ENCODE assay signal across 11 cellular contexts in the genomic region with DNA sequence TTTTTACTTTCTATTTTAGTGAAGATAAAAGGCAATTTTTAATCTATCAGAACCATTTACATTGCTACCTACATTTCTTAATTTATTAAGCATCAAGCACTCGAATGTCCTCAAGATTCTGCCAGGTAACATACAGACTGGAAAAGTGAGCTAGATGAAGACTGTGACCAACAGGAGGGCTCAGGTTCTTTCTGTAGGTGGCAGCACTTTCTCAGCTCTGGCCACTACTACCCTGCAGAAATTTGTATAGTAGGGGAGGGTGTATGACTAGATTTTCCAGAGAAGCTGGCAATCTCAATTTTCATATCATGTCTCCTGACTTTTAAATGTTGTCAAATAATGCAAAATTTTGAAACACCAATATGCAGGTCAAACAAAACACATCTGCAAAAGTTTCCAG.
DNase-seq lines count a peak whose midpoint lies in the region; ATAC-seq and TF ChIP-seq lines count a peak whose summit lies in the region.
"Had no signal": no experiment of that assay in that cellular context is flagged by ENCODE, and none has a peak within 500 bp of the region (broad histone marks: within the 10 kb centered on the region; RNA-seq: fewer than 3 reads in every experiment).

No MANE protein-coding gene starts in this region.

- no peaks in the 10 kb centered on the region for H3K9me3 ChIP-seq in colonic mucosa

- H3K9me2 ChIP-seq in GM23338 (ENCODE audit: insufficient read depth) = no peaks in the 10 kb centered on the region

- no peaks in the 10 kb centered on the region for H3K9me3 Mint-ChIP-seq in GM23338
- H3K9me3 Mint-ChIP-seq in natural killer cell treated with Interleukin-12 subunit alpha and Interleukin-12 subunit beta and Interleukin-15 and Interleukin-18, amount 100 ng/mL, for 72 hours = no peaks in the 10 kb centered on the region

- DNase-seq in Ammon's horn (ENCODE audit: low spot score) = peak; percentile 3
- peak; percentile 54 for DNase-seq in GM23338 (ENCODE audit: low spot score)
- peak; percentile 13 for DNase-seq in SKM-1 treated with dmso at 0.1 percent for 144 hours (lab: John Stamatoyannopoulos, UW; ENCODE audit: unreplicated experiment)
- DNase-seq in left kidney (ENCODE audit: low read depth, low spot score) = peak; percentile 37
- no peak for DNase-seq in amniotic stem cell (lab: John Stamatoyannopoulos, UW)
- DNase-seq in colonic mucosa = no peak
- no peak for DNase-seq in stimulated activated CD4-positive, alpha-beta T cell treated with anti-CD3 and anti-CD28 coated beads, Interleukin-2, amount 100 ng/mL, for 24 hours
- DNase-seq in natural killer cell treated with Interleukin-12 subunit alpha and Interleukin-12 subunit beta and Interleukin-15 and Interleukin-18, amount 100 ng/mL, for 72 hours (ENCODE audit: low spot score) = no peak
- DNase-seq: DMS79, NCI-H2171 treated with DMSO at 0.1 percent for 48 hours had no signal

- H3K36me3 ChIP-seq in GM23338 (ENCODE audit: insufficient read depth) (no peaks in the 10 kb centered on the region), colonic mucosa (no peaks in the 10 kb centered on the region)

- H3K4me3 ChIP-seq in GM23338 (no peak overlapping the region), colonic mucosa (no peak overlapping the region)

- H3K4me1 Mint-ChIP-seq in GM23338 = peaks cover 2% of the 10 kb centered on the region; the same call in 2 of the 3 replicates
- no peaks in the 10 kb centered on the region for H3K4me1 Mint-ChIP-seq in natural killer cell treated with Interleukin-12 subunit alpha and Interleukin-12 subunit beta and Interleukin-15 and Interleukin-18, amount 100 ng/mL, for 72 hours (ENCODE audit: low read depth in 2 of 2)

- H3K27me3 ChIP-seq in GM23338 (ENCODE audit: insufficient read depth) (no peaks in the 10 kb centered on the region), colonic mucosa (no peaks in the 10 kb centered on the region)

- no peak overlapping the region for H3K9ac ChIP-seq in colonic mucosa (ENCODE audit: low read depth in 2 of 2, low read length in 2 of 2)

- no peaks in the 10 kb centered on the region; the same call in 1 of the 2 replicates for H3K4me1 ChIP-seq in GM23338 (ENCODE audit: insufficient read depth)
- no peaks in the 10 kb centered on the region for H3K4me1 ChIP-seq in colonic mucosa

- H3K4me2 ChIP-seq in GM23338 = no peak overlapping the region

- H3K27me3 Mint-ChIP-seq in GM23338 (ENCODE audit: insufficient read depth, low read depth, poor library complexity) = peaks cover 3% of the 10 kb centered on the region
- peaks cover 8 to 23% of the 10 kb centered on the region in 2 donors for H3K27me3 Mint-ChIP-seq in natural killer cell treated with Interleukin-12 subunit alpha and Interleukin-12 subunit beta and Interleukin-15 and Interleukin-18, amount 100 ng/mL, for 72 hours
- H3K27me3 Mint-ChIP-seq: activated naive CD8-positive, alpha-beta T cell had no signal

- H3K36me3 Mint-ChIP-seq in GM23338 (ENCODE audit: low read depth) = no peaks in the 10 kb centered on the region
- no peaks in the 10 kb centered on the region for H3K36me3 Mint-ChIP-seq in natural killer cell treated with Interleukin-12 subunit alpha and Interleukin-12 subunit beta and Interleukin-15 and Interleukin-18, amount 100 ng/mL, for 72 hours

- no peaks in the 10 kb centered on the region for H3K79me2 ChIP-seq in GM23338 (replicated peaks; ENCODE audit: insufficient read depth)

- no peak overlapping the region for H2AFZ ChIP-seq in GM23338

- H3K27ac ChIP-seq in GM23338 (ENCODE audit: low read depth) = no peak overlapping the region
- H3K27ac ChIP-seq in colonic mucosa = no peak overlapping the region

- no peak overlapping the region for H3K4me3 Mint-ChIP-seq in GM23338
- no peak overlapping the region for H3K4me3 Mint-ChIP-seq in natural killer cell treated with Interleukin-12 subunit alpha and Interleukin-12 subunit beta and Interleukin-15 and Interleukin-18, amount 100 ng/mL, for 72 hours
- H3K4me3 Mint-ChIP-seq: activated naive CD8-positive, alpha-beta T cell had no signal

- H3K27ac Mint-ChIP-seq in GM23338 = no peak overlapping the region
- H3K27ac Mint-ChIP-seq in natural killer cell treated with Interleukin-12 subunit alpha and Interleukin-12 subunit beta and Interleukin-15 and Interleukin-18, amount 100 ng/mL, for 72 hours = no peak overlapping the region
- H3K27ac Mint-ChIP-seq: activated naive CD8-positive, alpha-beta T cell had no signal

- intact Hi-C loops in colonic mucosa (cut with DNase I) = no loop called here

- TF ChIP-seq CTCF in GM23338 (conservative IDR thresholded peaks at IDR 0.05; ENCODE audit: low read depth in 2 of 2) (peak; percentile 64 to 81), colonic mucosa (IDR thresholded peaks at IDR 0.05) (no peak)

- no peaks in the 10 kb centered on the region for H3F3A ChIP-seq in GM23338 (replicated peaks; ENCODE audit: low read depth)

- H4K20me1 ChIP-seq in GM23338 (replicated peaks; ENCODE audit: insufficient read depth) = no peaks in the 10 kb centered on the region

- ATAC-seq in GM23338 = peak; percentile 97
- ATAC-seq in natural killer cell treated with Interleukin-12 subunit alpha and Interleukin-12 subunit beta and Interleukin-15 and Interleukin-18, amount 100 ng/mL, for 72 hours = no peak

TF ChIP-seq in GM23338, 12 proteins besides CTCF, POLR2A, EP300 and RAD21 (continues in another document):
- TF ChIP-seq NANOG (IDR thresholded peaks at IDR 0.05; ENCODE audit: borderline replicate concordance) = no peak
- TF ChIP-seq POLR2AphosphoS5 (IDR thresholded peaks at IDR 0.05; ENCODE audit: low read depth) = no peak
- TF ChIP-seq EZH2 (IDR thresholded peaks at IDR 0.05; ENCODE audit: low read depth, unreplicated experiment) = no peak
- no peak for TF ChIP-seq EZH2phosphoT487 (IDR thresholded peaks at IDR 0.05; ENCODE audit: unreplicated experiment)
- TF ChIP-seq ZNF114 (CRISPR knock-in tag; IDR thresholded peaks at IDR 0.05) = no peak
- TF ChIP-seq ZNF331 (CRISPR knock-in tag; IDR thresholded peaks at IDR 0.05; ENCODE audit: low read depth) = no peak
- TF ChIP-seq, protein P1, sequence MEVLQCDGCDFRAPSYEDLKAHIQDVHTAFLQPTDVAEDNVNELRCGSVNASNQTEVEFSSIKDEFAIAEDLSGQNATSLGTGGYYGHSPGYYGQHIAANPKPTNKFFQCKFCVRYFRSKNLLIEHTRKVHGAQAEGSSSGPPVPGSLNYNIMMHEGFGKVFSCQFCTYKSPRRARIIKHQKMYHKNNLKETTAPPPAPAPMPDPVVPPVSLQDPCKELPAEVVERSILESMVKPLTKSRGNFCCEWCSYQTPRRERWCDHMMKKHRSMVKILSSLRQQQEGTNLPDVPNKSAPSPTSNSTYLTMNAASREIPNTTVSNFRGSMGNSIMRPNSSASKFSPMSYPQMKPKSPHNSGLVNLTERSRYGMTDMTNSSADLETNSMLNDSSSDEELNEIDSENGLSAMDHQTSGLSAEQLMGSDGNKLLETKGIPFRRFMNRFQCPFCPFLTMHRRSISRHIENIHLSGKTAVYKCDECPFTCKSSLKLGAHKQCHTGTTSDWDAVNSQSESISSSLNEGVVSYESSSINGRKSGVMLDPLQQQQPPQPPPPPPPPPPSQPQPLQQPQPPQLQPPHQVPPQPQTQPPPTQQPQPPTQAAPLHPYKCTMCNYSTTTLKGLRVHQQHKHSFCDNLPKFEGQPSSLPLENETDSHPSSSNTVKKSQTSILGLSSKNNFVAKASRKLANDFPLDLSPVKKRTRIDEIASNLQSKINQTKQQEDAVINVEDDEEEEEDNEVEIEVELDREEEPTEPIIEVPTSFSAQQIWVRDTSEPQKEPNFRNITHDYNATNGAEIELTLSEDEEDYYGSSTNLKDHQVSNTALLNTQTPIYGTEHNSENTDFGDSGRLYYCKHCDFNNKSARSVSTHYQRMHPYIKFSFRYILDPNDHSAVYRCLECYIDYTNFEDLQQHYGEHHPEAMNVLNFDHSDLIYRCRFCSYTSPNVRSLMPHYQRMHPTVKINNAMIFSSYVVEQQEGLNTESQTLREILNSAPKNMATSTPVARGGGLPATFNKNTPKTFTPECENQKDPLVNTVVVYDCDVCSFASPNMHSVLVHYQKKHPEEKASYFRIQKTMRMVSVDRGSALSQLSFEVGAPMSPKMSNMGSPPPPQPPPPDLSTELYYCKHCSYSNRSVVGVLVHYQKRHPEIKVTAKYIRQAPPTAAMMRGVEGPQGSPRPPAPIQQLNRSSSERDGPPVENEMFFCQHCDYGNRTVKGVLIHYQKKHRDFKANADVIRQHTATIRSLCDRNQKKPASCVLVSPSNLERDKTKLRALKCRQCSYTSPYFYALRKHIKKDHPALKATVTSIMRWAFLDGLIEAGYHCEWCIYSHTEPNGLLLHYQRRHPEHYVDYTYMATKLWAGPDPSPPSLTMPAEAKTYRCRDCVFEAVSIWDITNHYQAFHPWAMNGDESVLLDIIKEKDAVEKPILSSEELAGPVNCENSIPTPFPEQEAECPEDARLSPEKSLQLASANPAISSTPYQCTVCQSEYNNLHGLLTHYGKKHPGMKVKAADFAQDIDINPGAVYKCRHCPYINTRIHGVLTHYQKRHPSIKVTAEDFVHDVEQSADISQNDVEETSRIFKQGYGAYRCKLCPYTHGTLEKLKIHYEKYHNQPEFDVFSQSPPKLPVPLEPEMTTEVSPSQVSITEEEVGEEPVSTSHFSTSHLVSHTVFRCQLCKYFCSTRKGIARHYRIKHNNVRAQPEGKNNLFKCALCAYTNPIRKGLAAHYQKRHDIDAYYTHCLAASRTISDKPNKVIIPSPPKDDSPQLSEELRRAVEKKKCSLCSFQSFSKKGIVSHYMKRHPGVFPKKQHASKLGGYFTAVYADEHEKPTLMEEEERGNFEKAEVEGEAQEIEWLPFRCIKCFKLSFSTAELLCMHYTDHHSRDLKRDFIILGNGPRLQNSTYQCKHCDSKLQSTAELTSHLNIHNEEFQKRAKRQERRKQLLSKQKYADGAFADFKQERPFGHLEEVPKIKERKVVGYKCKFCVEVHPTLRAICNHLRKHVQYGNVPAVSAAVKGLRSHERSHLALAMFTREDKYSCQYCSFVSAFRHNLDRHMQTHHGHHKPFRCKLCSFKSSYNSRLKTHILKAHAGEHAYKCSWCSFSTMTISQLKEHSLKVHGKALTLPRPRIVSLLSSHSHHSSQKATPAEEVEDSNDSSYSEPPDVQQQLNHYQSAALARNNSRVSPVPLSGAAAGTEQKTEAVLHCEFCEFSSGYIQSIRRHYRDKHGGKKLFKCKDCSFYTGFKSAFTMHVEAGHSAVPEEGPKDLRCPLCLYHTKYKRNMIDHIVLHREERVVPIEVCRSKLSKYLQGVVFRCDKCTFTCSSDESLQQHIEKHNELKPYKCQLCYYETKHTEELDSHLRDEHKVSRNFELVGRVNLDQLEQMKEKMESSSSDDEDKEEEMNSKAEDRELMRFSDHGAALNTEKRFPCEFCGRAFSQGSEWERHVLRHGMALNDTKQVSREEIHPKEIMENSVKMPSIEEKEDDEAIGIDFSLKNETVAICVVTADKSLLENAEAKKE (CRISPR knock-in tag; IDR thresholded peaks at IDR 0.05) = no peak
- no peak for TF ChIP-seq STAT1 (IDR thresholded peaks at IDR 0.05; ENCODE audit: unreplicated experiment)

Comparison
In these comparisons a context has a peak if more than half of its experiments do, and no peak if none do; other contexts are left out.
1. DNase-seq: peak in Ammon's horn (single experiment), GM23338 (single experiment), SKM-1 treated with dmso at 0.1 percent for 144 hours (single experiment) and left kidney (single experiment); none in amniotic stem cell (single experiment), colonic mucosa (single experiment), stimulated activated CD4-positive, alpha-beta T cell treated with anti-CD3 and anti-CD28 coated beads, Interleukin-2, amount 100 ng/mL, for 24 hours (0 of 2) and natural killer cell treated with Interleukin-12 subunit alpha and Interleukin-12 subunit beta and Interleukin-15 and Interleukin-18, amount 100 ng/mL, for 72 hours (single experiment).